1 cellular context compared by ENCODE assay signal in genomic region chr6:157713451-157714152, GRCh38.
TF ChIP-seq lines count a peak whose summit lies in the region.

No MANE protein-coding gene starts in this region.

TF ChIP-seq in IMR-90, 13 proteins besides CTCF, POLR2A, EP300 and RAD21 (continued from another document):
- TF ChIP-seq, protein P1, sequence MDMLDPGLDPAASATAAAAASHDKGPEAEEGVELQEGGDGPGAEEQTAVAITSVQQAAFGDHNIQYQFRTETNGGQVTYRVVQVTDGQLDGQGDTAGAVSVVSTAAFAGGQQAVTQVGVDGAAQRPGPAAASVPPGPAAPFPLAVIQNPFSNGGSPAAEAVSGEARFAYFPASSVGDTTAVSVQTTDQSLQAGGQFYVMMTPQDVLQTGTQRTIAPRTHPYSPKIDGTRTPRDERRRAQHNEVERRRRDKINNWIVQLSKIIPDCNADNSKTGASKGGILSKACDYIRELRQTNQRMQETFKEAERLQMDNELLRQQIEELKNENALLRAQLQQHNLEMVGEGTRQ (IDR thresholded peaks at IDR 0.05; ENCODE audit: low read depth, low read length): no peak
- TF ChIP-seq NFE2L2 (IDR thresholded peaks at IDR 0.05; ENCODE audit: low read depth, low read length) (no peak), CHD1 (IDR thresholded peaks at IDR 0.05; ENCODE audit: low read depth, low read length) (no peak), MAFK (IDR thresholded peaks at IDR 0.05; ENCODE audit: low read depth, low read length) (no peak), BHLHE40 (IDR thresholded peaks at IDR 0.05; ENCODE audit: low read depth, low read length) (no peak), FOS (IDR thresholded peaks at IDR 0.05; ENCODE audit: low read depth, low read length) (no peak), SMC3 (IDR thresholded peaks at IDR 0.05; ENCODE audit: low read depth, low read length) (no peak)
- TF ChIP-seq, protein P2, sequence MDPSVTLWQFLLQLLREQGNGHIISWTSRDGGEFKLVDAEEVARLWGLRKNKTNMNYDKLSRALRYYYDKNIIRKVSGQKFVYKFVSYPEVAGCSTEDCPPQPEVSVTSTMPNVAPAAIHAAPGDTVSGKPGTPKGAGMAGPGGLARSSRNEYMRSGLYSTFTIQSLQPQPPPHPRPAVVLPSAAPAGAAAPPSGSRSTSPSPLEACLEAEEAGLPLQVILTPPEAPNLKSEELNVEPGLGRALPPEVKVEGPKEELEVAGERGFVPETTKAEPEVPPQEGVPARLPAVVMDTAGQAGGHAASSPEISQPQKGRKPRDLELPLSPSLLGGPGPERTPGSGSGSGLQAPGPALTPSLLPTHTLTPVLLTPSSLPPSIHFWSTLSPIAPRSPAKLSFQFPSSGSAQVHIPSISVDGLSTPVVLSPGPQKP (IDR thresholded peaks at IDR 0.05; ENCODE audit: borderline replicate concordance, low read depth, low read length): no peak
